In genomic region chr6:112802154-112802553, GRCh38 we compare ENCODE assay signal across 1 cellular context.
TF ChIP-seq lines count a peak whose summit lies in the region.

No MANE protein-coding gene starts in this region.

TF ChIP-seq in WTC11, 78 proteins besides CTCF, POLR2A, EP300 and RAD21 (continued from another document):
- TF ChIP-seq, protein P1, sequence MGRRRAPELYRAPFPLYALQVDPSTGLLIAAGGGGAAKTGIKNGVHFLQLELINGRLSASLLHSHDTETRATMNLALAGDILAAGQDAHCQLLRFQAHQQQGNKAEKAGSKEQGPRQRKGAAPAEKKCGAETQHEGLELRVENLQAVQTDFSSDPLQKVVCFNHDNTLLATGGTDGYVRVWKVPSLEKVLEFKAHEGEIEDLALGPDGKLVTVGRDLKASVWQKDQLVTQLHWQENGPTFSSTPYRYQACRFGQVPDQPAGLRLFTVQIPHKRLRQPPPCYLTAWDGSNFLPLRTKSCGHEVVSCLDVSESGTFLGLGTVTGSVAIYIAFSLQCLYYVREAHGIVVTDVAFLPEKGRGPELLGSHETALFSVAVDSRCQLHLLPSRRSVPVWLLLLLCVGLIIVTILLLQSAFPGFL (CRISPR knock-in tag; IDR thresholded peaks at IDR 0.05; ENCODE audit: borderline replicate concordance), result no peak
- TF ChIP-seq, protein P2, sequence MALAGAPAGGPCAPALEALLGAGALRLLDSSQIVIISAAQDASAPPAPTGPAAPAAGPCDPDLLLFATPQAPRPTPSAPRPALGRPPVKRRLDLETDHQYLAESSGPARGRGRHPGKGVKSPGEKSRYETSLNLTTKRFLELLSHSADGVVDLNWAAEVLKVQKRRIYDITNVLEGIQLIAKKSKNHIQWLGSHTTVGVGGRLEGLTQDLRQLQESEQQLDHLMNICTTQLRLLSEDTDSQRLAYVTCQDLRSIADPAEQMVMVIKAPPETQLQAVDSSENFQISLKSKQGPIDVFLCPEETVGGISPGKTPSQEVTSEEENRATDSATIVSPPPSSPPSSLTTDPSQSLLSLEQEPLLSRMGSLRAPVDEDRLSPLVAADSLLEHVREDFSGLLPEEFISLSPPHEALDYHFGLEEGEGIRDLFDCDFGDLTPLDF (CRISPR knock-in tag; IDR thresholded peaks at IDR 0.05), result no peak
- no peak for TF ChIP-seq ZNF263 (CRISPR knock-in tag; IDR thresholded peaks at IDR 0.05; ENCODE audit: low read depth)
- no peak for TF ChIP-seq ZNF512 (CRISPR knock-in tag; IDR thresholded peaks at IDR 0.05; ENCODE audit: borderline replicate concordance)
- TF ChIP-seq ATF1 (CRISPR knock-in tag; IDR thresholded peaks at IDR 0.05), result no peak
- TF ChIP-seq ZNF671 (CRISPR knock-in tag; IDR thresholded peaks at IDR 0.05), result no peak
